8 cellular contexts compared by ENCODE assay signal in genomic region chr3:139561959-139562676, GRCh38. TPM values are rescaled to one million over a fixed set of nuclear protein-coding genes. Genes with fewer than 3 reads are reported as not detected.
A peak's percentile ranks its signal among the peaks of the same experiment; 100 is the strongest.
DNase-seq lines count a peak whose midpoint lies in the region; ATAC-seq and TF ChIP-seq lines count a peak whose summit lies in the region.
"Had no signal": no experiment of that assay in that cellular context is flagged by ENCODE, and none has a peak within 500 bp of the region (broad histone marks: within the 10 kb centered on the region; RNA-seq: fewer than 3 reads in every experiment).

No MANE protein-coding gene starts in this region.

- peaks cover 4% of the 10 kb centered on the region for H3K36me3 Mint-ChIP-seq in brain

- ATAC-seq in left lobe of liver (peak; percentile 95), HG03432 (IDR thresholded peaks at IDR 0.05; ENCODE audit: unreplicated experiment) (no peak)

- peak overlapping the region in 2 of 5 experiments; percentile 55 to 91 for H3K27ac Mint-ChIP-seq in brain

- DNase-seq in NCI-H1694 treated with DMSO at 0.1 percent for 48 hours (lab: John Stamatoyannopoulos, UW) (peak; percentile 44), left lobe of liver (ENCODE audit: low spot score) (no peak), SKM-1 treated with dmso at 0.1 percent for 144 hours (lab: John Stamatoyannopoulos, UW; ENCODE audit: unreplicated experiment) (no peak)
- no peak for DNase-seq in activated CD8-positive, alpha-beta memory T cell treated with anti-CD3 and anti-CD28 coated beads for 24 hours

- TF ChIP-seq CTCF in GM12875 (IDR thresholded peaks at IDR 0.05; ENCODE audit: borderline replicate concordance, insufficient read depth, low read depth, low read length) (peak; percentile 65), brain (conservative IDR thresholded peaks at IDR 0.05) (peak; percentile 72 to 80)

- H3K4me3 ChIP-seq in GM12875 (ENCODE audit: low read depth, low read length): no peak overlapping the region

- no peaks in the 10 kb centered on the region for H3K9me3 Mint-ChIP-seq in brain

- H3K27me3 Mint-ChIP-seq in brain: peaks cover 3% of the 10 kb centered on the region

- no peak overlapping the region for H3K4me3 Mint-ChIP-seq in brain

- H3K4me1 Mint-ChIP-seq in brain: peaks cover 45% of the 10 kb centered on the region

RNA-seq across cellular contexts. Expression of gene RBP1, which starts 22.6 kb away (rescaled TPM):
- 1,006 TPM for polyA plus RNA-seq in brain (ENCODE audit: insufficient read depth, low read depth, low replicate concordance)
- total RNA-seq in left lobe of liver: 29.8 TPM
- total RNA-seq: T-helper 2 cell treated with Interferon-gamma antibody and Interleukin-4, amounts not matched to agents 100 ng/mL and 5 ng/mL, for 36 hours had no signal
